ENCODE assay signal across 8 cellular contexts in the genomic region with DNA sequence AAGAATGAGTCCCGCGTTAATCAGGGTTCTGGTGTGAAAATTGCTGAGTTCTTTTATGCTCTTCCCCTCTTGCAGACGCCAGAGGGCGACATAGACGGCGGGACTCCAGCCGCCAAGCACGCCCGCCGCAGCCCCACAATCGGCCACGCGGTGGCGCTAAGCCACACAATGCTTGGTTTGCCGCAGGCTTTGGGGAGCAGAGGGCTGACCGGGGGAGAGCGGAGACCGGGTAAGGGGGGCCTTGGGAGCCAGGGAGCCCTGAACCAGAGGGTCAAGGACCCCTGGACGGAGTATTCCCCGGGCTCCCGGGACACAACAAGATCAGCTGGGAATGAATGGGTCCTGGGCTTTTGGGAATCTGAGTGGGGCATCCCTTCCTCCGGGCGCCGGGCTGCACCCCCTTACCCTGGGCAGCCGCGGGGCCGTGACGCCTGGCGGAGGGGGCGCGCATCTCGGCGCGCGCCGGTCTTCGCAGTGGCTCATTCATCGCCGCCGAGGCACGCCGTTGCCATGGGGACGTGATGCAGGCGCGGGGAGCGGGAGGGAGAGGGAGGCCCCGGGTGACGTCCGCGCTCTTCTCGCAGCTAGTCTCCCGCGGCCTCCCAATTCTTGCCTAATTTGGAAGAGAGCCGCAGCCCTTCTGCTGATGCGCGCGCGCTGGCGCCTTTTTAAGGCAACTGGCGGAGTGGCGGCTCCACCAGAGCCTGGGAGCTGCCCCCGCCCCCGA. TPM values are rescaled to one million over a fixed set of nuclear protein-coding genes. Genes with fewer than 3 reads are reported as not detected.
A peak's percentile ranks its signal among the peaks of the same experiment; 100 is the strongest.
DNase-seq lines count a peak whose midpoint lies in the region; ATAC-seq and TF ChIP-seq lines count a peak whose summit lies in the region.

No MANE protein-coding gene starts in this region.

- TF ChIP-seq CTCF in WI38 (IDR thresholded peaks at IDR 0.05; ENCODE audit: low read depth, low read length) (peak; percentile 99), mammary epithelial cell (conservative IDR thresholded peaks at IDR 0.05 in 1 of 2, IDR thresholded peaks at IDR 0.05 in 1 of 2; ENCODE audit: extremely low read depth in 1 of 2, insufficient read depth in 1 of 2, low read depth in 1 of 2, low read length in 2 of 2) (peak; percentile 99 to 100)

- H3K9ac ChIP-seq in mammary epithelial cell (ENCODE audit: insufficient read depth, low read length) = no peak overlapping the region

- peak overlapping the region; percentile 56 to 79 (median 74) for H3K4me3 Mint-ChIP-seq in immature natural killer cell

- H3K9me3 ChIP-seq in mammary epithelial cell (replicated peaks; ENCODE audit: insufficient read depth, low read length) = no peaks in the 10 kb centered on the region

- no peaks in the 10 kb centered on the region for H3K27me3 ChIP-seq in mammary epithelial cell (ENCODE audit: insufficient read depth, low read length)

- H3K79me2 ChIP-seq in mammary epithelial cell (ENCODE audit: insufficient read depth, low read length) = no peaks in the 10 kb centered on the region

- peak overlapping the region in 1 of 6 donors; percentile 86 for H3K27ac Mint-ChIP-seq in immature natural killer cell

- DNase-seq in DMS153 treated with DMSO at 0.1 percent for 48 hours (lab: John Stamatoyannopoulos, UW; ENCODE audit: unreplicated experiment) (peak; percentile 90), NCI-H2227 treated with DMSO at 0.1 percent for 48 hours (lab: John Stamatoyannopoulos, UW) (peak; percentile 90), mammary epithelial cell (peak; percentile 76), immature natural killer cell (peak; percentile 85 to 89 (median 87)), smooth muscle cell of the brain vasculature (ENCODE audit: low read depth, low spot score) (peak; percentile 56)

- peak overlapping the region; percentile 61 for H3K4me3 ChIP-seq in WI38 (ENCODE audit: low read depth, low read length)
- H3K4me3 ChIP-seq in mammary epithelial cell (replicated peaks in 1 of 3; ENCODE audit: insufficient read depth in 1 of 3, low read depth in 2 of 3, low read length in 3 of 3) = peak overlapping the region in 2 of 3 experiments; percentile 18 to 29

- no peak overlapping the region for H3K27ac ChIP-seq in mammary epithelial cell (ENCODE audit: insufficient read depth, low read depth, low read length)

- CTCF ChIA-PET in mammary epithelial cell (lab: Charles Lee; ENCODE audit: low non-redundant PET) = interaction anchor here (0.7 to 1.0 kb wide), 2 partner anchors 96 to 278 kb away, joined by 3 to 5 read pairs; no protein-coding TSS in a partner anchor

- no peaks in the 10 kb centered on the region for H3K36me3 Mint-ChIP-seq in immature natural killer cell

- peak overlapping the region; percentile 82 for H3K4me2 ChIP-seq in mammary epithelial cell (ENCODE audit: insufficient read depth, low read depth, low read length)

- H3K27me3 Mint-ChIP-seq in immature natural killer cell (ENCODE audit: low read depth in 3 of 3) = peaks cover 4 to 20% (median 5%) of the 10 kb centered on the region in 3 donors

- no peaks in the 10 kb centered on the region for H3K36me3 ChIP-seq in mammary epithelial cell (ENCODE audit: insufficient read depth, low read length)

- H3K4me1 Mint-ChIP-seq in immature natural killer cell = peaks cover 2 to 6% of the 10 kb centered on the region in 2 donors

- no TSS peak for BruUV-seq in mammary epithelial cell (replicated peaks; lab: Mats Ljungman, UMichigan)

- dilution Hi-C loops in mammary epithelial cell (cut with HindIII; ENCODE audit: low sequenced_read_pairs) = loop anchor here (25.0 kb wide), 1 partner anchor 279 kb away; a partner anchor contains a TSS

- H2AFZ ChIP-seq in mammary epithelial cell (ENCODE audit: low read depth, low read length) = peak overlapping the region; percentile 59

- no peaks in the 10 kb centered on the region for H3K9me3 Mint-ChIP-seq in immature natural killer cell

- 2% methylated on average over 30 of the region's 63 CpGs for WGBS in mammary epithelial cell (ENCODE audit: low coverage, missing lambda C conversion rate)

- H4K20me1 ChIP-seq in mammary epithelial cell (ENCODE audit: insufficient read depth, low read length) = no peaks in the 10 kb centered on the region

- in situ Hi-C loops in mammary epithelial cell (cut with MboI; ENCODE audit: low sequenced_read_pairs in 2 of 2) = loop anchor here in 1 of 2 donors (10.0 to 25.0 kb wide), 2 partner anchors 66 to 279 kb away; a partner anchor contains a TSS

- intact Hi-C loops in mammary epithelial cell (cut with micrococcal nuclease) = loop anchor here (1.0 to 2.0 kb wide), 7 partner anchors 22 to 426 kb away; a partner anchor contains a TSS

- ATAC-seq in HG02870 (IDR thresholded peaks at IDR 0.05; ENCODE audit: unreplicated experiment) (peak; percentile 58), HG03520 (IDR thresholded peaks at IDR 0.05; ENCODE audit: unreplicated experiment) (no peak)

- H3K4me1 ChIP-seq in mammary epithelial cell (ENCODE audit: insufficient read depth, low read length) = peaks cover 4% of the 10 kb centered on the region

RNA-seq across cellular contexts. Expression of a gene that starts 12.2 kb away (rescaled TPM):
- total RNA-seq in mammary epithelial cell = under 1 TPM in 1 of 2 donors, not detected in 1; under 0.01 TPM
- polyA plus RNA-seq in mammary epithelial cell (not detected), immature natural killer cell (not detected)
- not detected for polyA minus RNA-seq in mammary epithelial cell

RNA-seq across cellular contexts. Expression of a gene that starts 30.0 kb away (rescaled TPM):
- 10 to 100 TPM; 19.8 to 47.6 TPM for total RNA-seq in mammary epithelial cell
- polyA plus RNA-seq in mammary epithelial cell = 44.2 TPM
- 31.1 TPM for polyA minus RNA-seq in mammary epithelial cell
- polyA plus RNA-seq in immature natural killer cell = 100 to 1,000 TPM in 1 of 3 donors, 10 to 100 TPM in 2; 53.6 to 118 (median 88.6) TPM

RNA-seq across cellular contexts. Expression of a gene that starts 37.1 kb away (rescaled TPM):
- 1 to 10 TPM; 3.2 to 5.9 TPM for total RNA-seq in mammary epithelial cell
- polyA plus RNA-seq in mammary epithelial cell (5.2 TPM), immature natural killer cell (under 1 TPM in 2 of 3 donors, not detected in 1; 0.21 to 0.32 TPM)
- polyA minus RNA-seq in mammary epithelial cell = 4.5 TPM

RNA-seq across cellular contexts. Expression of a gene that starts 58.1 kb away (rescaled TPM):
- 1 to 10 TPM; 8.4 to 9.7 TPM for total RNA-seq in mammary epithelial cell
- polyA plus RNA-seq in mammary epithelial cell = 4.6 TPM
- polyA minus RNA-seq in mammary epithelial cell = 6.7 TPM
- polyA plus RNA-seq in immature natural killer cell = 1 to 10 TPM; 1.6 to 3.2 (median 1.7) TPM
